Comparison of ENCODE assay signal across 34 cellular contexts in genomic region chr10:90394306-90394705, GRCh38.
"Had no signal": no experiment of that assay in that cellular context is flagged by ENCODE, and none has a peak within 500 bp of the region (broad histone marks: within the 10 kb centered on the region; RNA-seq: fewer than 3 reads in every experiment).

No MANE protein-coding gene starts in this region.

- H3K36me3 Mint-ChIP-seq: naive B cell; stimulated activated naive B cell treated with anti-CD40 and anti-IgM and Interleukin-4, amounts not matched to agents 10 μg/mL and 1 μg/mL and 100 μg/mL, for 72 hours had no signal

- H3K4me3 Mint-ChIP-seq: activated T-helper 1 cell treated with anti-CD3 and anti-CD28 coated beads, Interleukin-12 subunit alpha, Interleukin-12 subunit beta, Interleukin-2, Interleukin-4 antibody, amounts not matched to agents 30 ng/mL and 10 ng/mL and 1 ng/mL, durations not matched to agents 14 hours and 24 hours and 36 hours; effector memory CD8-positive, alpha-beta T cell; naive B cell; stimulated activated naive B cell treated with anti-CD40 and anti-IgM and Interleukin-4, amounts not matched to agents 10 μg/mL and 1 μg/mL and 100 μg/mL, for 72 hours; T-helper 2 cell treated with Interferon-gamma antibody and Interleukin-4, amounts not matched to agents 5 μg/mL and 100 μg/mL, for 36 hours had no signal

- H3K27me3 Mint-ChIP-seq: effector memory CD8-positive, alpha-beta T cell; stimulated activated naive B cell treated with anti-CD40 and anti-IgM and Interleukin-4, amounts not matched to agents 10 μg/mL and 1 μg/mL and 100 μg/mL, for 72 hours had no signal

- DNase-seq: activated CD4-positive, alpha-beta T cell treated with anti-CD3 and anti-CD28 coated beads for 48 hours; activated CD4-positive, alpha-beta T cell treated with anti-CD3 and anti-CD28 coated beads, Interleukin-2, amount 50 U/mL, for 48 hours; activated CD8-positive, alpha-beta memory T cell treated with anti-CD3 and anti-CD28 coated beads, Interleukin-2, amount 50 U/mL, for 4 hours; activated effector memory CD4-positive, alpha-beta T cell treated with anti-CD3 and anti-CD28 coated beads, Interleukin-2, amount 50 U/mL, for 16 hours; activated naive CD4-positive, alpha-beta T cell treated with anti-CD3 and anti-CD28 coated beads, Interleukin-2, amount 50 U/mL, for 16 hours; activated T-cell treated with anti-CD3 and anti-CD28 coated beads, Interleukin-2, amount 50 U/mL, for 1 hour; amygdala; caudate nucleus; cortex of kidney; effector memory CD8-positive, alpha-beta T cell; erythroblast; gastrocnemius medialis; glutamatergic neuron; islet precursor cell; left cardiac atrium; left ventricle myocardium superior; naive B cell; nucleus accumbens; pancreas; retina; stimulated activated CD4-positive, alpha-beta T cell treated with anti-CD3 and anti-CD28 coated beads, Interleukin-1b, Interleukin-23, amount 100 ng/mL, for 48 hours; stimulated activated CD4-positive, alpha-beta T cell treated with anti-CD3 and anti-CD28 coated beads, Interleukin-4, amount 100 ng/mL, for 4 hours; stimulated activated CD8-positive, alpha-beta memory T cell treated with anti-CD3 and anti-CD28 coated beads, Interleukin-4, amount 100 ng/mL, for 48 hours; stimulated activated naive B cell treated with anti-CD40 and anti-IgM and Interleukin-4, amounts not matched to agents 10 μg/mL and 1 μg/mL and 100 μg/mL, for 72 hours; T-helper 1 cell; tibial artery; upper lobe of right lung had no signal

- H3K27ac ChIP-seq: gastrocnemius medialis, pancreas, prostate gland, skin epidermis, suprapubic skin, tibial artery, upper lobe of right lung had no signal

- H3K4me1 ChIP-seq: gastrocnemius medialis, pancreas, prostate gland, suprapubic skin, tibial artery, upper lobe of right lung had no signal

- ATAC-seq: activated CD4-positive, CD25-positive, alpha-beta regulatory T cell treated with anti-CD3 and anti-CD28 coated beads, Interleukin-2, amount 50 U/mL, for 24 hours; effector memory CD8-positive, alpha-beta T cell; gastrocnemius medialis; left cardiac atrium; left ventricle myocardium superior; pancreas; sciatic nerve; stimulated activated naive B cell treated with anti-CD40 and anti-IgM and Interleukin-4, amounts not matched to agents 10 μg/mL and 1 μg/mL and 100 μg/mL, for 72 hours; upper lobe of right lung had no signal

- H3K9me3 Mint-ChIP-seq: activated T-helper 1 cell treated with anti-CD3 and anti-CD28 coated beads, Interleukin-12 subunit alpha, Interleukin-12 subunit beta, Interleukin-2, Interleukin-4 antibody, amounts not matched to agents 30 ng/mL and 10 ng/mL and 1 ng/mL, durations not matched to agents 14 hours and 24 hours and 36 hours; naive B cell; stimulated activated naive B cell treated with anti-CD40 and anti-IgM and Interleukin-4, amounts not matched to agents 10 μg/mL and 1 μg/mL and 100 μg/mL, for 72 hours; T-helper 2 cell treated with Interferon-gamma antibody and Interleukin-4, amounts not matched to agents 5 μg/mL and 100 μg/mL, for 36 hours had no signal

- H3K9me3 ChIP-seq: gastrocnemius medialis, pancreas, prostate gland, suprapubic skin, tibial artery, upper lobe of right lung had no signal

- H3K36me3 ChIP-seq: gastrocnemius medialis, pancreas, prostate gland, suprapubic skin, tibial artery, upper lobe of right lung had no signal

- H3K4me1 Mint-ChIP-seq: naive B cell; stimulated activated naive B cell treated with anti-CD40 and anti-IgM and Interleukin-4, amounts not matched to agents 10 μg/mL and 1 μg/mL and 100 μg/mL, for 72 hours had no signal

- H3K4me3 ChIP-seq: gastrocnemius medialis, pancreas, prostate gland, skin epidermis, suprapubic skin, tibial artery, upper lobe of right lung had no signal

- H3K27ac Mint-ChIP-seq: activated T-helper 1 cell treated with anti-CD3 and anti-CD28 coated beads, Interleukin-12 subunit alpha, Interleukin-12 subunit beta, Interleukin-2, Interleukin-4 antibody, amounts not matched to agents 30 ng/mL and 10 ng/mL and 1 ng/mL, durations not matched to agents 14 hours and 24 hours and 36 hours; effector memory CD8-positive, alpha-beta T cell; naive B cell; stimulated activated naive B cell treated with anti-CD40 and anti-IgM and Interleukin-4, amounts not matched to agents 10 μg/mL and 1 μg/mL and 100 μg/mL, for 72 hours; T-helper 2 cell treated with Interferon-gamma antibody and Interleukin-4, amounts not matched to agents 5 μg/mL and 100 μg/mL, for 36 hours had no signal

- H3K27me3 ChIP-seq: gastrocnemius medialis, pancreas, suprapubic skin, tibial artery, upper lobe of right lung had no signal
